9 cellular contexts compared by ENCODE assay signal in genomic region chr7:936131-937054, GRCh38. TPM values are rescaled to one million over a fixed set of nuclear protein-coding genes. Genes with fewer than 3 reads are reported as not detected.
A peak's percentile ranks its signal among the peaks of the same experiment; 100 is the strongest.
DNase-seq lines count a peak whose midpoint lies in the region; ATAC-seq and TF ChIP-seq lines count a peak whose summit lies in the region.
"Had no signal": no experiment of that assay in that cellular context is flagged by ENCODE, and none has a peak within 500 bp of the region (broad histone marks: within the 10 kb centered on the region; RNA-seq: fewer than 3 reads in every experiment).

No MANE protein-coding gene starts in this region.

- H3K9me3 ChIP-seq in OCI-LY3 (ENCODE audit: insufficient read depth, low read length), result peaks cover 3% of the 10 kb centered on the region; the same call in 1 of the 2 replicates

- peak overlapping the region; percentile 72 for H3K4me3 ChIP-seq in OCI-LY3 (ENCODE audit: low read length)

- peak overlapping the region; percentile 91 for H3K4me2 ChIP-seq in OCI-LY3 (ENCODE audit: low read length)

- no peak overlapping the region for H2AFZ ChIP-seq in OCI-LY3 (ENCODE audit: low read depth, low read length)

- no peaks in the 10 kb centered on the region for H4K20me1 ChIP-seq in OCI-LY3 (ENCODE audit: insufficient read depth, low read length)

- peak overlapping the region; percentile 42; the same call in 1 of the 2 replicates for H3K9ac ChIP-seq in OCI-LY3 (ENCODE audit: low read length)

- H3K27me3 ChIP-seq in OCI-LY3 (ENCODE audit: low read depth, low read length) (peaks cover 1% of the 10 kb centered on the region; the same call in 1 of the 2 replicates), foreskin keratinocyte (no peaks in the 10 kb centered on the region)

- H3K4me1 ChIP-seq in OCI-LY3 (ENCODE audit: low read length) (peaks cover 38% of the 10 kb centered on the region), foreskin keratinocyte (peaks cover 3% of the 10 kb centered on the region)

- ATAC-seq in GM18867 (IDR thresholded peaks at IDR 0.05; ENCODE audit: unreplicated experiment) (peak; percentile 81), HG02973 (IDR thresholded peaks at IDR 0.05; ENCODE audit: unreplicated experiment) (peak; percentile 81), foreskin keratinocyte (peak; percentile 79)

- TF ChIP-seq CTCF in OCI-LY3 (IDR thresholded peaks at IDR 0.05; ENCODE audit: low read depth, low read length), result no peak
- no peak for TF ChIP-seq CTCF in foreskin keratinocyte (conservative IDR thresholded peaks at IDR 0.05)

- peaks cover 2% of the 10 kb centered on the region for H3K36me3 ChIP-seq in OCI-LY3 (replicated peaks; ENCODE audit: low read depth, low read length)

- H3K79me2 ChIP-seq in OCI-LY3 (ENCODE audit: low read length), result no peaks in the 10 kb centered on the region

- DNase-seq in AG08396 (ENCODE audit: low spot score) (peak; percentile 86), foreskin keratinocyte (peak in 1 of 2 donors; percentile 56), NCI-H1694 treated with DMSO at 0.1 percent for 48 hours (lab: John Stamatoyannopoulos, UW) (no peak), middle frontal gyrus (ENCODE audit: extremely low spot score, low spot score) (no peak), UCSD-AML1 (lab: John Stamatoyannopoulos, UW; ENCODE audit: unreplicated experiment) (no peak)

- peak overlapping the region; percentile 73 for H3K27ac ChIP-seq in OCI-LY3 (ENCODE audit: low read length)
- H3K27ac ChIP-seq in foreskin keratinocyte, result no peak overlapping the region

RNA-seq across cellular contexts. Expression of gene ADAP1, which starts 18.1 kb away (rescaled TPM):
- total RNA-seq in foreskin keratinocyte, result 5.8 and 7.8 TPM in 2 replicates
- 5.1 and 6.9 TPM in 2 replicates for polyA plus RNA-seq in foreskin keratinocyte

RNA-seq across cellular contexts. Expression of gene COX19, which starts 39.0 kb away (rescaled TPM):
- 5.9 and 6.0 TPM in 2 replicates for total RNA-seq in foreskin keratinocyte
- 5.6 and 6.1 TPM in 2 replicates for polyA plus RNA-seq in foreskin keratinocyte

RNA-seq across cellular contexts. Expression of gene CYP2W1, which starts 46.6 kb away (rescaled TPM):
- not detected in 2 replicates for total RNA-seq in foreskin keratinocyte
- not detected in 2 replicates for polyA plus RNA-seq in foreskin keratinocyte
- total RNA-seq: dermis microvascular lymphatic vessel endothelial cell had no signal
